Comparison of ENCODE assay signal across 12 cellular contexts in genomic region chr12:47754126-47754525, GRCh38. TPM values are rescaled to one million over a fixed set of nuclear protein-coding genes. Genes with fewer than 3 reads are reported as not detected.
A peak's percentile ranks its signal among the peaks of the same experiment; 100 is the strongest.
DNase-seq lines count a peak whose midpoint lies in the region; ATAC-seq and TF ChIP-seq lines count a peak whose summit lies in the region.
"Had no signal": no experiment of that assay in that cellular context is flagged by ENCODE, and none has a peak within 500 bp of the region (broad histone marks: within the 10 kb centered on the region; RNA-seq: fewer than 3 reads in every experiment).

No MANE protein-coding gene starts in this region.

- RAD21 ChIA-PET in HCT116 (lab: Charles Lee; ENCODE audit: low non-redundant PET in 1 of 2, low total read pairs in 2 of 2, uncharacterized antibody in 2 of 2, unreplicated experiment in 2 of 2): interaction anchor here in 1 of 2 experiments (0.7 to 1.4 kb wide), 2 partner anchors 11 to 22 kb away, joined by 3 read pairs; no protein-coding TSS in a partner anchor

- H3K9ac ChIP-seq in HCT116 (ENCODE audit: low read length): peak overlapping the region; percentile 40

- DNase-seq in HCT116 (ENCODE audit: low read depth, low spot score) (no peak), suprapubic skin (ENCODE audit: low spot score in 2 of 2) (no peak), NCI-H2029 treated with DMSO at 0.1 percent for 48 hours (lab: John Stamatoyannopoulos, UW) (no peak), KG1 (lab: John Stamatoyannopoulos, UW) (no peak), NCI-H2081 (lab: John Stamatoyannopoulos, UW) (no peak)
- DNase-seq: activated CD4-positive, alpha-beta T cell treated with anti-CD3 and anti-CD28 coated beads, Interleukin-2, amount 10 ng/mL, durations not matched to agents 7 days and 5 days; NCI-H2171 had no signal

- WGBS in suprapubic skin: 78% methylated on average over 4 of the region's 4 CpGs

- ATAC-seq in HCT116 (no peak), GM21717 (IDR thresholded peaks at IDR 0.05; ENCODE audit: unreplicated experiment) (no peak)

- TF ChIP-seq CTCF in HCT116 (IDR thresholded peaks at IDR 0.05 in 2 of 3, conservative IDR thresholded peaks at IDR 0.05 in 1 of 3; ENCODE audit: borderline replicate concordance in 1 of 3, insufficient read depth in 1 of 3, low read depth in 2 of 3, low read length in 2 of 3) (no peak), VCaP (conservative IDR thresholded peaks at IDR 0.05) (no peak), suprapubic skin (IDR thresholded peaks at IDR 0.05) (no peak)

- H3K36me3 ChIP-seq in HCT116 (ENCODE audit: control insufficient read depth in 1 of 2, insufficient read depth in 2 of 2, low read length in 2 of 2) (no peaks in the 10 kb centered on the region), suprapubic skin (no peaks in the 10 kb centered on the region)
- H3K36me3 ChIP-seq: neutrophil, SJCRH30 had no signal

- no peaks in the 10 kb centered on the region for H3K9me2 ChIP-seq in HCT116 (ENCODE audit: insufficient read depth)

- no peak for TF ChIP-seq RAD21 in HCT116 (IDR thresholded peaks at IDR 0.05; ENCODE audit: low read depth)

- no peak for TF ChIP-seq EP300 in suprapubic skin (IDR thresholded peaks at IDR 0.05)

- H3K27ac ChIP-seq in HCT116 (ENCODE audit: low read depth, low read length) (peak overlapping the region; percentile 63), VCaP (peak overlapping the region; percentile 78), layer of hippocampus (ENCODE audit: low read depth, low read length) (peak overlapping the region; percentile 73), suprapubic skin (peak overlapping the region; percentile 80)
- H3K27ac ChIP-seq: neutrophil, SJCRH30 had no signal

- no peak for TF ChIP-seq POLR2A in HCT116 (IDR thresholded peaks at IDR 0.05; ENCODE audit: borderline replicate concordance, extremely low read depth, insufficient read depth, insufficient read length)
- no peak for TF ChIP-seq POLR2A in suprapubic skin (IDR thresholded peaks at IDR 0.05)

- H3K27me3 ChIP-seq in HCT116 (ENCODE audit: insufficient read depth, low read length) (no peaks in the 10 kb centered on the region), layer of hippocampus (ENCODE audit: control insufficient read depth, insufficient read depth, low read length) (no peaks in the 10 kb centered on the region), suprapubic skin (no peaks in the 10 kb centered on the region)
- H3K27me3 ChIP-seq: neutrophil had no signal

- CTCF ChIA-PET in HCT116 (lab: Charles Lee): interaction anchor here (0.9 to 9.1 kb wide), 3 partner anchors 11 to 25 kb away, joined by 4 to 75 read pairs (median 25); no protein-coding TSS in a partner anchor

- no peaks in the 10 kb centered on the region for H4K20me1 ChIP-seq in HCT116 (ENCODE audit: insufficient read depth)

- TSS peak; percentile 88 for BruUV-seq in HCT116 (replicated peaks; lab: Mats Ljungman, UMichigan)

- H2AFZ ChIP-seq in HCT116 (ENCODE audit: low read depth, low read length, poor library complexity, severe bottlenecking): no peak overlapping the region

- H3K4me2 ChIP-seq in HCT116 (ENCODE audit: low read length): peak overlapping the region; percentile 85

- H3K4me1 ChIP-seq in HCT116 (ENCODE audit: control insufficient read depth in 1 of 2, insufficient read depth in 2 of 2, low read length in 2 of 2) (peaks cover 38 to 56% of the 10 kb centered on the region in 2 experiments), suprapubic skin (peaks cover 73% of the 10 kb centered on the region)

- POLR2A ChIA-PET in HCT116 (lab: Charles Lee): interaction anchor here (1.1 to 1.4 kb wide), 2 partner anchors 13 to 48 kb away, joined by 3 to 4 read pairs; partner anchors contain the start of gene RPAP3

- H3K79me2 ChIP-seq in HCT116 (ENCODE audit: insufficient read depth, low read length): no peaks in the 10 kb centered on the region

- H3K4me3 ChIP-seq in HCT116 (replicated peaks in 1 of 2; ENCODE audit: low read depth in 1 of 2, low read length in 2 of 2) (peak overlapping the region; percentile 34 to 54), suprapubic skin (peak overlapping the region; percentile 10)
- H3K4me3 ChIP-seq: SJCRH30 had no signal

- intact Hi-C loops in HCT116 (cut with micrococcal nuclease): no loop called here

- H3K9me3 ChIP-seq in HCT116 (ENCODE audit: control insufficient read depth in 1 of 2, insufficient read depth in 1 of 2, low read depth in 1 of 2, low read length in 2 of 2) (no peaks in the 10 kb centered on the region), suprapubic skin (no peaks in the 10 kb centered on the region)
- H3K9me3 ChIP-seq: neutrophil, SJCRH30 had no signal

TF ChIP-seq in HCT116, 20 proteins besides CTCF, POLR2A, EP300 and RAD21:
- TF ChIP-seq EGR1 (IDR thresholded peaks at IDR 0.05; ENCODE audit: low read depth): no peak
- no peak for TF ChIP-seq ZFX (IDR thresholded peaks at IDR 0.05)
- TF ChIP-seq MAX (IDR thresholded peaks at IDR 0.05): no peak
- no peak for TF ChIP-seq CBX3 (IDR thresholded peaks at IDR 0.05; ENCODE audit: low read depth)
- TF ChIP-seq REST (IDR thresholded peaks at IDR 0.05; ENCODE audit: low read depth): no peak
- TF ChIP-seq YY1 (IDR thresholded peaks at IDR 0.05; ENCODE audit: extremely low read depth, insufficient replicate concordance, low read depth, low read length): no peak
- TF ChIP-seq ZBTB33 (IDR thresholded peaks at IDR 0.05; ENCODE audit: extremely low read depth, insufficient replicate concordance, low read length): no peak
- no peak for TF ChIP-seq EZH2 (IDR thresholded peaks at IDR 0.05)
- TF ChIP-seq FOSL1 (IDR thresholded peaks at IDR 0.05; ENCODE audit: low read depth): no peak
- no peak for TF ChIP-seq ZNF274 (IDR thresholded peaks at IDR 0.05; ENCODE audit: low read depth, low read length)
- TF ChIP-seq ATF3 (IDR thresholded peaks at IDR 0.05): no peak
- no peak for TF ChIP-seq SRF (IDR thresholded peaks at IDR 0.05; ENCODE audit: low read depth)
- no peak for TF ChIP-seq CEBPB (IDR thresholded peaks at IDR 0.05; ENCODE audit: low read depth)
- no peak for TF ChIP-seq TCF7L2 (IDR thresholded peaks at IDR 0.05; ENCODE audit: borderline replicate concordance, extremely low read depth, insufficient read depth, insufficient read length)
- no peak for TF ChIP-seq ELF1 (IDR thresholded peaks at IDR 0.05; ENCODE audit: borderline replicate concordance, low read depth)
- TF ChIP-seq POLR2AphosphoS5 (IDR thresholded peaks at IDR 0.05; ENCODE audit: low read depth, low read length): no peak

RNA-seq across cellular contexts. Expression of gene RAPGEF3, which starts 4.6 kb away (rescaled TPM):
- total RNA-seq in HCT116 (2021; ENCODE audit: unreplicated experiment): 1.8 TPM
- polyA plus RNA-seq in HCT116 (2012): 1.1 and 1.9 TPM in 2 replicates
- total RNA-seq in suprapubic skin: 10 to 100 TPM in 3 of 4 donors, 1 to 10 TPM in 1; 9.3 to 48.9 (median 20.0) TPM

RNA-seq across cellular contexts. Expression of gene SLC48A1, which starts 18.9 kb away (rescaled TPM):
- 20.0 TPM for total RNA-seq in HCT116 (2021; ENCODE audit: unreplicated experiment)
- polyA plus RNA-seq in HCT116 (2012): 12.2 and 15.7 TPM in 2 replicates
- 10 to 100 TPM; 38.2 to 53.6 (median 44.7) TPM for total RNA-seq in suprapubic skin

RNA-seq across cellular contexts. Expression of gene ENDOU, which starts 28.8 kb away (rescaled TPM):
- not detected for total RNA-seq in HCT116 (2021; ENCODE audit: unreplicated experiment)
- 0.08 TPM in 1 of 2 replicates, not detected in the other for polyA plus RNA-seq in HCT116 (2012)
- total RNA-seq in suprapubic skin: 10 to 100 TPM in 3 of 4 donors, 1 to 10 TPM in 1; 3.5 to 36.1 (median 20.8) TPM
- total RNA-seq: activated CD4-positive, alpha-beta T cell treated with anti-CD3 and anti-CD28 coated beads, Interleukin-2, amount 10 ng/mL, durations not matched to agents 7 days and 5 days; SJCRH30 had no signal

RNA-seq across cellular contexts. Expression of gene RPAP3, which starts 48.3 kb away (rescaled TPM):
- total RNA-seq in HCT116 (2021; ENCODE audit: unreplicated experiment) (48.3 TPM), suprapubic skin (10 to 100 TPM; 11.7 to 25.5 (median 19.4) TPM)
- 8.1 and 12.7 TPM in 2 replicates for polyA plus RNA-seq in HCT116 (2012)
